Comparison of ENCODE assay signal across 8 cellular contexts in the genomic region with DNA sequence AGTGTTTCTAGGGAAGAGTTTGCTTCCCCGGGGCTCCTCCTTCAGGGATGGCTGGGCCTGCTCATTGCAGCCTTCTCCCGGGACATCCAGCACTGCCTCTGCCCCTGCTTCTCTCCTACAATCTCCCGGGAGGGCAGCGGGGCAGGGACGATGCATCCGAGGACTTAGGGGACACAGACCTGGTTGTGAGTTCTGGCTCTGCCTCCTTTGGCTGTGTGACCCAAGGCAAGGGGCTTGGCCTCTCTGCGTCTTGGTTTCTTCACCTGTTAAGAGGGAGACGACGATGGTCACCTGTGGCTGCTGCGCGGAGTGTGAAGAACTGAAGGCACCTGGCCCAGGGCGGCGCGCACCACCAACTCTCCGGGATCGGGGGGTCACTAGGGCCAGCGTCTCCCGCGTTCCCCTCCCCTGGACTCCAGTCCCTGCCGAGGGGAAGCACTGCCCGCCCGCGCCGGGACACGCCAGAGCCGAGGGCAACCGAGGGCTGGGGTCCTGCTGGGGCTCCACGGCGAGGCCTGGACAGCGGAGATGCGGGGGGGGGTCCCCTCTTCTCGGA. TPM values are rescaled to one million over a fixed set of nuclear protein-coding genes. Genes with fewer than 3 reads are reported as not detected.
DNase-seq lines count a peak whose midpoint lies in the region; ATAC-seq and TF ChIP-seq lines count a peak whose summit lies in the region.

No MANE protein-coding gene starts in this region.

- H3K36me3 ChIP-seq in Panc1 (ENCODE audit: control insufficient read depth, insufficient read depth, low read length) (no peaks in the 10 kb centered on the region), psoas muscle (ENCODE audit: insufficient read depth in 1 of 2, low read depth in 1 of 2) (no peaks in the 10 kb centered on the region)

- H3K4me3 ChIP-seq in Panc1 (ENCODE audit: low read depth in 2 of 2, low read length in 2 of 2) (peak overlapping the region; percentile 32 to 41), psoas muscle (peak overlapping the region; percentile 75)

- H3K27me3 ChIP-seq in Panc1 (ENCODE audit: control insufficient read depth, insufficient read depth, low read length) (peaks cover 4% of the 10 kb centered on the region), foreskin keratinocyte (peaks cover 22% of the 10 kb centered on the region), psoas muscle (ENCODE audit: insufficient read depth in 3 of 3, low read length in 2 of 3) (peaks cover 0 to 20% (median 7%) of the 10 kb centered on the region in 3 donors)

- WGBS in psoas muscle, 3 donors = 7 to 9% (median 8%) methylated on average over 25 to 32 of the region's 32 CpGs

- in situ Hi-C loops in Panc1 (cut with HindIII; ENCODE audit: low pct_unique_long_range_greater_than_20kb, low sequenced_read_pairs) = no loop called here

- DNase-seq in GM20000 (ENCODE audit: low spot score) (peak; percentile 10), Panc1 (ENCODE audit: low read depth, low spot score) (no peak), foreskin keratinocyte (peak in 1 of 2 donors; percentile 0), psoas muscle (peak; percentile 21 to 54), occipital lobe (lab: John Stamatoyannopoulos, UW) (no peak), middle frontal gyrus (ENCODE audit: extremely low spot score, low spot score) (no peak), NOMO-1 (lab: John Stamatoyannopoulos, UW; ENCODE audit: unreplicated experiment in 2 of 2) (no peak), NCI-H2196 treated with DMSO at 0.1 percent for 48 hours (lab: John Stamatoyannopoulos, UW; ENCODE audit: unreplicated experiment) (no peak)

- ATAC-seq in Panc1 = peak; percentile 40; the same call in 1 of the 2 replicates
- peak; percentile 15 for ATAC-seq in foreskin keratinocyte
- peak in 3 of 4 donors; percentile 17 to 49 (median 41) for ATAC-seq in psoas muscle

- no peak for TF ChIP-seq CTCF in GM20000 (IDR thresholded peaks at IDR 0.05; ENCODE audit: extremely low read depth, missing control alignments)
- no peak for TF ChIP-seq CTCF in Panc1 (IDR thresholded peaks at IDR 0.05)
- TF ChIP-seq CTCF in foreskin keratinocyte (conservative IDR thresholded peaks at IDR 0.05) = no peak
- no peak for TF ChIP-seq CTCF in psoas muscle (IDR thresholded peaks at IDR 0.05)

- CTCF ChIA-PET in Panc1 (lab: Charles Lee) = no interaction called here

- H3K4me1 ChIP-seq in Panc1 (ENCODE audit: control insufficient read depth, insufficient read depth, low read length) (no peaks in the 10 kb centered on the region; the same call in 1 of the 2 replicates), foreskin keratinocyte (no peaks in the 10 kb centered on the region), psoas muscle (no peaks in the 10 kb centered on the region)

- POLR2A ChIA-PET in Panc1 (lab: Charles Lee) = no interaction called here

- no TSS peak for BruUV-seq in Panc1 (replicated peaks; lab: Mats Ljungman, UMichigan)

- H3K9me3 ChIP-seq in Panc1 (ENCODE audit: control insufficient read depth, insufficient read depth, low read depth, low read length) = no peaks in the 10 kb centered on the region
- H3K9me3 ChIP-seq in psoas muscle = peaks cover 3% of the 10 kb centered on the region

- no peak overlapping the region for H3K27ac ChIP-seq in Panc1 (ENCODE audit: low read length)
- no peak overlapping the region for H3K27ac ChIP-seq in foreskin keratinocyte
- H3K27ac ChIP-seq in psoas muscle = no peak overlapping the region

- intact Hi-C loops in Panc1 (cut with micrococcal nuclease; ENCODE audit: unreplicated experiment) (no loop called here), psoas muscle (cut with DNase I) (loop anchor here in 1 of 2 donors (5.0 kb wide), 1 partner anchor 41 kb away; no protein-coding TSS in a partner anchor)

RNA-seq across cellular contexts. Expression of a gene that starts 0.4 kb away (rescaled TPM):
- total RNA-seq in Panc1 (2021; ENCODE audit: unreplicated experiment) (0.87 TPM), foreskin keratinocyte (2.3 and 2.6 TPM in 2 replicates), psoas muscle (1 to 10 TPM; 1.7 to 8.9 (median 4.3) TPM), occipital lobe (8.3 TPM)
- polyA plus RNA-seq in Panc1 (2012; ENCODE audit: insufficient read length) = 1.2 TPM
- polyA plus RNA-seq in foreskin keratinocyte (1.8 and 2.4 TPM in 2 replicates), psoas muscle (1 to 10 TPM; 1.4 to 6.4 (median 2.8) TPM)

RNA-seq across cellular contexts. Expression of a gene that starts 54.2 kb away (rescaled TPM):
- total RNA-seq in Panc1 (2021; ENCODE audit: unreplicated experiment) (219 TPM), foreskin keratinocyte (118 and 143 TPM in 2 replicates), psoas muscle (100 to 1,000 TPM; 102 to 184 (median 135) TPM), occipital lobe (150 TPM)
- polyA plus RNA-seq in Panc1 (2012; ENCODE audit: insufficient read length) = 153 TPM
- polyA plus RNA-seq in foreskin keratinocyte (76.2 and 107 TPM in 2 replicates), psoas muscle (100 to 1,000 TPM in 2 of 3 donors, 10 to 100 TPM in 1; 82.5 to 222 (median 117) TPM)

Comparison
In these comparisons a context has a peak if more than half of its experiments do, and no peak if none do; other contexts are left out.
1. DNase-seq: peak in GM20000 (single experiment) and psoas muscle (2 of 2); none in Panc1 (single experiment), occipital lobe (single experiment), middle frontal gyrus (single experiment), NOMO-1 (0 of 2) and NCI-H2196 treated with DMSO at 0.1 percent for 48 hours (single experiment).
2. Peak in every context shown above with its lines, with median percentiles within 50 percentile points of each other: ATAC-seq.